Comparison of ENCODE assay signal across 8 cellular contexts in genomic region chr6:133921249-133921859, GRCh38. TPM values are rescaled to one million over a fixed set of nuclear protein-coding genes. Genes with fewer than 3 reads are reported as not detected.
A peak's percentile ranks its signal among the peaks of the same experiment; 100 is the strongest.
DNase-seq lines count a peak whose midpoint lies in the region; ATAC-seq and TF ChIP-seq lines count a peak whose summit lies in the region.

No MANE protein-coding gene starts in this region.

- H3K4me3 Mint-ChIP-seq in brain, result no peak overlapping the region

- peaks cover 8% of the 10 kb centered on the region for H3K4me1 Mint-ChIP-seq in brain

- H3K36me3 Mint-ChIP-seq in brain, result no peaks in the 10 kb centered on the region

- peak; percentile 74 for ATAC-seq in HG02981 (IDR thresholded peaks at IDR 0.05; ENCODE audit: unreplicated experiment)
- ATAC-seq in GM18520 (IDR thresholded peaks at IDR 0.05; ENCODE audit: unreplicated experiment), result no peak

- no peaks in the 10 kb centered on the region for H3K9me3 Mint-ChIP-seq in brain

- TF ChIP-seq CTCF in GM12872 (IDR thresholded peaks at IDR 0.05; ENCODE audit: insufficient read depth, low read depth, low read length) (peak; percentile 80), brain (conservative IDR thresholded peaks at IDR 0.05) (peak; percentile 85 to 89)

- no peaks in the 10 kb centered on the region for H3K27me3 Mint-ChIP-seq in brain

- DNase-seq in NCI-H2107 (lab: John Stamatoyannopoulos, UW), result peak; percentile 75
- DNase-seq in UCSD-AML1 (lab: John Stamatoyannopoulos, UW; ENCODE audit: unreplicated experiment), result peak; percentile 65
- peak; percentile 78 for DNase-seq in iris pigment epithelial cell (ENCODE audit: low read depth)
- peak; percentile 19 to 65 (median 51) for DNase-seq in stimulated activated CD4-positive, alpha-beta T cell treated with anti-CD3 and anti-CD28 coated beads, Interleukin-1b, Interleukin-23, amount 100 ng/mL, for 24 hours (ENCODE audit: low read depth in 4 of 4, low spot score in 1 of 4)

- no peak overlapping the region for H3K27ac Mint-ChIP-seq in brain

RNA-seq across cellular contexts. Expression of gene TBPL1, which starts 31.7 kb away (rescaled TPM):
- polyA plus RNA-seq in brain (ENCODE audit: insufficient read depth, low read depth, low replicate concordance), result 55.2 TPM

RNA-seq across cellular contexts. Expression of gene TCF21, which starts 32.4 kb away (rescaled TPM):
- polyA plus RNA-seq in brain (ENCODE audit: insufficient read depth, low read depth, low replicate concordance), result not detected
